Comparison of ENCODE assay signal across 8 cellular contexts in genomic region chr7:102424787-102425218, GRCh38. TPM values are rescaled to one million over a fixed set of nuclear protein-coding genes. Genes with fewer than 3 reads are reported as not detected.
DNase-seq lines count a peak whose midpoint lies in the region; ATAC-seq and TF ChIP-seq lines count a peak whose summit lies in the region.

No MANE protein-coding gene starts in this region.

- H3K27ac Mint-ChIP-seq in activated naive CD4-positive, alpha-beta T cell treated with anti-CD3 and anti-CD28 coated beads for 36 hours: peak overlapping the region; percentile 100
- peak overlapping the region; percentile 92 to 98 for H3K27ac Mint-ChIP-seq in stimulated activated naive CD8-positive, alpha-beta T cell treated with anti-CD3 and anti-CD28 coated beads, Interleukin-15, amount 100 ng/mL, for 72 hours

- peaks cover 26% of the 10 kb centered on the region for H3K36me3 Mint-ChIP-seq in activated naive CD4-positive, alpha-beta T cell treated with anti-CD3 and anti-CD28 coated beads for 36 hours (ENCODE audit: low read depth)

- no peaks in the 10 kb centered on the region for H3K9me3 Mint-ChIP-seq in activated naive CD4-positive, alpha-beta T cell treated with anti-CD3 and anti-CD28 coated beads for 36 hours
- no peaks in the 10 kb centered on the region for H3K9me3 Mint-ChIP-seq in stimulated activated naive CD8-positive, alpha-beta T cell treated with anti-CD3 and anti-CD28 coated beads, Interleukin-15, amount 100 ng/mL, for 72 hours

- H3K27me3 Mint-ChIP-seq in activated naive CD4-positive, alpha-beta T cell treated with anti-CD3 and anti-CD28 coated beads for 36 hours (ENCODE audit: low read depth): no peaks in the 10 kb centered on the region
- H3K27me3 Mint-ChIP-seq in stimulated activated naive CD8-positive, alpha-beta T cell treated with anti-CD3 and anti-CD28 coated beads, Interleukin-15, amount 100 ng/mL, for 72 hours: no peaks in the 10 kb centered on the region

- H3K9me2 ChIP-seq in Loucy (replicated peaks; ENCODE audit: low read depth, low read length): no peaks in the 10 kb centered on the region

- no peak overlapping the region for H3K4me3 ChIP-seq in Loucy (ENCODE audit: low read length, poor library complexity, severe bottlenecking)
- no peak overlapping the region for H3K4me3 ChIP-seq in colonic mucosa
- no peak overlapping the region for H3K4me3 ChIP-seq in gastrocnemius medialis

- no peak for ATAC-seq in stimulated activated naive CD8-positive, alpha-beta T cell treated with anti-CD3 and anti-CD28 coated beads, Interleukin-15, amount 100 ng/mL, for 72 hours
- no peak for ATAC-seq in gastrocnemius medialis

- H4K20me1 ChIP-seq in Loucy (ENCODE audit: insufficient read depth, low read length, poor library complexity, severe bottlenecking): no peaks in the 10 kb centered on the region

- DNase-seq in activated naive CD4-positive, alpha-beta T cell treated with anti-CD3 and anti-CD28 coated beads for 36 hours: no peak
- no peak for DNase-seq in activated naive CD4-positive, alpha-beta T cell treated with anti-CD3 and anti-CD28 coated beads, Interleukin-2, amount 50 U/mL, for 16 hours
- DNase-seq in colonic mucosa (no peak), gastrocnemius medialis (no peak), GM03348 (ENCODE audit: low spot score) (no peak), HuH-7.5 (ENCODE audit: low spot score) (no peak)
- no peak for DNase-seq in stimulated activated naive CD8-positive, alpha-beta T cell treated with anti-CD3 and anti-CD28 coated beads, Interleukin-15, amount 100 ng/mL, for 72 hours

- CTCF ChIA-PET in activated naive CD4-positive, alpha-beta T cell treated with anti-CD3 and anti-CD28 coated beads for 36 hours (lab: Charles Lee): interaction anchor here (1.5 kb wide), 1 partner anchor 9 kb away, joined by 4 read pairs; no protein-coding TSS in a partner anchor

- no peak for TF ChIP-seq POLR2A in gastrocnemius medialis (IDR thresholded peaks at IDR 0.05)

- H3K4me3 Mint-ChIP-seq in activated naive CD4-positive, alpha-beta T cell treated with anti-CD3 and anti-CD28 coated beads for 36 hours: no peak overlapping the region
- H3K4me3 Mint-ChIP-seq in stimulated activated naive CD8-positive, alpha-beta T cell treated with anti-CD3 and anti-CD28 coated beads, Interleukin-15, amount 100 ng/mL, for 72 hours: peak overlapping the region; percentile 84 to 93

- H3K4me1 ChIP-seq in Loucy (ENCODE audit: insufficient read depth, low read length, poor library complexity, severe bottlenecking) (peaks cover 27% of the 10 kb centered on the region), colonic mucosa (no peaks in the 10 kb centered on the region), gastrocnemius medialis (no peaks in the 10 kb centered on the region)

- H3K9ac ChIP-seq in Loucy (ENCODE audit: low read depth, low read length, poor library complexity, severe bottlenecking): peak overlapping the region; percentile 69
- peak overlapping the region in 1 of 2 donors; percentile 46 for H3K9ac ChIP-seq in colonic mucosa (ENCODE audit: low read depth in 2 of 2, low read length in 2 of 2)

- H3K27ac ChIP-seq in colonic mucosa (peak overlapping the region; percentile 85), gastrocnemius medialis (no peak overlapping the region)

- intact Hi-C loops in activated naive CD4-positive, alpha-beta T cell treated with anti-CD3 and anti-CD28 coated beads for 36 hours (cut with micrococcal nuclease): no loop called here
- intact Hi-C loops in colonic mucosa (cut with DNase I) (no loop called here), gastrocnemius medialis (cut with DNase I; ENCODE audit: low total_unique reads) (no loop called here)

- H3K9me3 ChIP-seq in Loucy (ENCODE audit: insufficient read depth, low read depth, low read length): no peaks in the 10 kb centered on the region
- no peaks in the 10 kb centered on the region for H3K9me3 ChIP-seq in colonic mucosa
- H3K9me3 ChIP-seq in gastrocnemius medialis: no peaks in the 10 kb centered on the region

- TF ChIP-seq CTCF in Loucy (conservative IDR thresholded peaks at IDR 0.05; ENCODE audit: low read length) (no peak), colonic mucosa (IDR thresholded peaks at IDR 0.05) (no peak), gastrocnemius medialis (IDR thresholded peaks at IDR 0.05 in 4 of 5, conservative IDR thresholded peaks at IDR 0.05 in 1 of 5) (no peak)

- H3F3A ChIP-seq in Loucy (ENCODE audit: low read depth): peaks cover 12% of the 10 kb centered on the region; the same call in 1 of the 2 replicates

- H3K36me3 ChIP-seq in Loucy (ENCODE audit: insufficient read depth, low read length) (peaks cover 17% of the 10 kb centered on the region; the same call in 1 of the 2 replicates), colonic mucosa (no peaks in the 10 kb centered on the region), gastrocnemius medialis (peaks cover 0 to 33% of the 10 kb centered on the region in 2 donors)

- in situ Hi-C loops in gastrocnemius medialis (cut with MboI; ENCODE audit: low sequenced_read_pairs in 4 of 4): no loop called here

- peaks cover 68% of the 10 kb centered on the region for H3K4me1 Mint-ChIP-seq in activated naive CD4-positive, alpha-beta T cell treated with anti-CD3 and anti-CD28 coated beads for 36 hours (ENCODE audit: low read depth)
- H3K4me1 Mint-ChIP-seq in stimulated activated naive CD8-positive, alpha-beta T cell treated with anti-CD3 and anti-CD28 coated beads, Interleukin-15, amount 100 ng/mL, for 72 hours: peaks cover 79% of the 10 kb centered on the region

- peaks cover 4% of the 10 kb centered on the region; the same call in 1 of the 2 replicates for H3K79me2 ChIP-seq in Loucy (ENCODE audit: insufficient read depth, low read length)

- no peak overlapping the region for H3K4me2 ChIP-seq in Loucy (ENCODE audit: low read depth, low read length, poor library complexity, severe bottlenecking)

- H3K27me3 ChIP-seq in Loucy (ENCODE audit: insufficient read depth, low read length, poor library complexity, severe bottlenecking): no peaks in the 10 kb centered on the region
- no peaks in the 10 kb centered on the region for H3K27me3 ChIP-seq in colonic mucosa
- no peaks in the 10 kb centered on the region for H3K27me3 ChIP-seq in gastrocnemius medialis

- H2AFZ ChIP-seq in Loucy (ENCODE audit: low read length): no peak overlapping the region

RNA-seq across cellular contexts. Expression of gene ORAI2, which starts 8.6 kb away (rescaled TPM):
- total RNA-seq in activated naive CD4-positive, alpha-beta T cell treated with anti-CD3 and anti-CD28 coated beads for 36 hours: 10 to 100 TPM; 15.4 to 16.4 TPM
- total RNA-seq in colonic mucosa: 1 to 10 TPM; 3.3 to 5.5 TPM
- 1 to 10 TPM; 1.8 to 4.1 (median 2.3) TPM for total RNA-seq in gastrocnemius medialis

RNA-seq across cellular contexts. Expression of gene PRKRIP1, which starts 28.6 kb away (rescaled TPM):
- 10 to 100 TPM; 17.8 to 18.5 TPM for total RNA-seq in activated naive CD4-positive, alpha-beta T cell treated with anti-CD3 and anti-CD28 coated beads for 36 hours
- 10 to 100 TPM; 15.1 to 19.4 TPM for total RNA-seq in colonic mucosa
- total RNA-seq in gastrocnemius medialis: 10 to 100 TPM in 3 of 4 donors, 1 to 10 TPM in 1; 6.1 to 22.1 (median 13.4) TPM

RNA-seq across cellular contexts. Expression of gene ALKBH4, which starts 39.9 kb away (rescaled TPM):
- total RNA-seq in activated naive CD4-positive, alpha-beta T cell treated with anti-CD3 and anti-CD28 coated beads for 36 hours: 1 to 10 TPM; 5.7 to 6.4 TPM
- total RNA-seq in colonic mucosa (10 to 100 TPM in 1 of 2 donors, 1 to 10 TPM in 1; 9.7 to 14.1 TPM), gastrocnemius medialis (10 to 100 TPM in 2 of 4 donors, 1 to 10 TPM in 2; 8.7 to 15.1 (median 10.9) TPM)

RNA-seq across cellular contexts. Expression of gene LRWD1, which starts 40.0 kb away (rescaled TPM):
- total RNA-seq in activated naive CD4-positive, alpha-beta T cell treated with anti-CD3 and anti-CD28 coated beads for 36 hours: 10 to 100 TPM in 1 of 2 experiments, 1 to 10 TPM in 1; 9.4 to 11.0 TPM
- total RNA-seq in colonic mucosa (10 to 100 TPM; 11.4 to 19.6 TPM), gastrocnemius medialis (10 to 100 TPM in 3 of 4 donors, 1 to 10 TPM in 1; 7.5 to 24.5 (median 18.0) TPM)

RNA-seq across cellular contexts. Expression of gene POLR2J, which starts 53.9 kb away (rescaled TPM):
- 10 to 100 TPM; 43.9 to 47.1 TPM for total RNA-seq in activated naive CD4-positive, alpha-beta T cell treated with anti-CD3 and anti-CD28 coated beads for 36 hours
- total RNA-seq in colonic mucosa (10 to 100 TPM; 43.0 to 49.2 TPM), gastrocnemius medialis (10 to 100 TPM; 25.7 to 67.9 (median 51.6) TPM)
